ENCODE assay signal across 2 cellular contexts in the genomic region with DNA sequence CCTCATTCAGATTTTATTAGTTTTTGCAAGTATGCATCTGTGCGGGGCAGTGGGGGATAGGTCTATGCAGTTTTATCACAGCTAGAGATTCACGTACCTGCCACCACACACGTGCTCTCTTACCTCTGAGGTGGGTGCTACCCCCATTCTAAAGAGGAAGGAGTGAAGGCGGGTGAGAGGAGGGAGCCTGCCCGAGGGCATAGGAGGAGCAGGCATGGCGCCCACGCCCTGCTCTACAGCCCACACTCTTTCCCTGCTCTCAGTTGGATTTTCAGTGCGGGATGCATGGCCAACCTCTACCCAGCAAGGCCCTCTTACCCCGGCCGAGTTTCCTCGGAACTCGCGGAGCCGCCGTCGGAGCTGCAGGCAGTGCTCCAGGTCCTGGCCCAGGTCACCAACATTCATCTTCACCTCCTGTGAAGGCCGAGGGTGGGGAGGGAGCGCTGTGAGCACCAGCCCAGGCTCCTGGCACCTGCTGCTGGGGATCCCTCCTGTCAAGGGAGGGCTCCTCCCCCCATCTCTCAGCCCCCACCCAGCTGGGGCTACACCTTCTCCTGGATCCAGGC.
TF ChIP-seq lines count a peak whose summit lies in the region.

No MANE protein-coding gene starts in this region.

TF ChIP-seq in HepG2, 621 proteins besides CTCF, POLR2A, EP300 and RAD21:
- TF ChIP-seq, protein P1, sequence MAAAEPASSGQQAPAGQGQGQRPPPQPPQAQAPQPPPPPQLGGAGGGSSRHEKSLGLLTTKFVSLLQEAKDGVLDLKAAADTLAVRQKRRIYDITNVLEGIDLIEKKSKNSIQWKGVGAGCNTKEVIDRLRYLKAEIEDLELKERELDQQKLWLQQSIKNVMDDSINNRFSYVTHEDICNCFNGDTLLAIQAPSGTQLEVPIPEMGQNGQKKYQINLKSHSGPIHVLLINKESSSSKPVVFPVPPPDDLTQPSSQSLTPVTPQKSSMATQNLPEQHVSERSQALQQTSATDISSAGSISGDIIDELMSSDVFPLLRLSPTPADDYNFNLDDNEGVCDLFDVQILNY (CRISPR knock-in tag; conservative IDR thresholded peaks at IDR 0.05) = no peak
- TF ChIP-seq TBX2 (CRISPR knock-in tag; IDR thresholded peaks at IDR 0.05; ENCODE audit: borderline replicate concordance) = peak; percentile 9; the same call in 1 of the 2 replicates

TF ChIP-seq in HEK293, 187 proteins besides CTCF, POLR2A, EP300 and RAD21:
- no peak for TF ChIP-seq ZNF211 (tag by site-specific recombination; IDR thresholded peaks at IDR 0.05; ENCODE audit: low read depth)
- TF ChIP-seq ZNF146 (tag by site-specific recombination; IDR thresholded peaks at IDR 0.05) = no peak
- TF ChIP-seq SCRT1 (tag by site-specific recombination; IDR thresholded peaks at IDR 0.05; ENCODE audit: borderline replicate concordance) = no peak
- TF ChIP-seq ZNF837 (tag by site-specific recombination; IDR thresholded peaks at IDR 0.05) = no peak
- TF ChIP-seq ZNF549 (tag by site-specific recombination; IDR thresholded peaks at IDR 0.05) = no peak
- TF ChIP-seq ZNF311 (tag by site-specific recombination; IDR thresholded peaks at IDR 0.05; ENCODE audit: borderline replicate concordance) = no peak
- peak; percentile 81 for TF ChIP-seq EGR2 (tag by site-specific recombination; IDR thresholded peaks at IDR 0.05; ENCODE audit: low read depth)
- no peak for TF ChIP-seq YY2 (tag by site-specific recombination; IDR thresholded peaks at IDR 0.05)
- TF ChIP-seq ZFHX2 (tag by site-specific recombination; conservative IDR thresholded peaks at IDR 0.05) = peak; percentile 84
